1 cellular context compared by ENCODE assay signal in the genomic region with DNA sequence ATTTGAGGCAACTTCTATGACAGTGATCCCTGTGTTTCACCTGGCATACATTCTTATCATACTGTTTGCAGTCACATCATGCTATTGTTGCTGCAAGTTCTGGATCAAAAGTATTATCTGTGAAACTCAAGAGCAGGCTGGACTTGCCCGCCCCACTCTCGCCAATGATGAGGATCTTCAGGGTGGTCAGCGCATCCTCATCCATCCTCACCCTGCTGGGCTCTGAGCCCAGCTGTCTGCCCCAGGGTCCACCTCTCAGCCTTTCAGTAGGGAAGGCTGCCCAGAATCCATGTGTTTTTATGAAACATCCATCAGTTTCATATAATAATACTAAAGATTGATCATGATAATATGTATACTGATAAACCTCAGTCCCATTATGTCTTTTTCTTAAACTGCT.
TF ChIP-seq lines count a peak whose summit lies in the region.

No MANE protein-coding gene starts in this region.

TF ChIP-seq in SK-N-SH treated with all-trans-retinoic acid at 6 μM for 48 hours, 23 proteins besides CTCF, POLR2A, EP300 and RAD21 (continued from another document):
- TF ChIP-seq, protein P1, sequence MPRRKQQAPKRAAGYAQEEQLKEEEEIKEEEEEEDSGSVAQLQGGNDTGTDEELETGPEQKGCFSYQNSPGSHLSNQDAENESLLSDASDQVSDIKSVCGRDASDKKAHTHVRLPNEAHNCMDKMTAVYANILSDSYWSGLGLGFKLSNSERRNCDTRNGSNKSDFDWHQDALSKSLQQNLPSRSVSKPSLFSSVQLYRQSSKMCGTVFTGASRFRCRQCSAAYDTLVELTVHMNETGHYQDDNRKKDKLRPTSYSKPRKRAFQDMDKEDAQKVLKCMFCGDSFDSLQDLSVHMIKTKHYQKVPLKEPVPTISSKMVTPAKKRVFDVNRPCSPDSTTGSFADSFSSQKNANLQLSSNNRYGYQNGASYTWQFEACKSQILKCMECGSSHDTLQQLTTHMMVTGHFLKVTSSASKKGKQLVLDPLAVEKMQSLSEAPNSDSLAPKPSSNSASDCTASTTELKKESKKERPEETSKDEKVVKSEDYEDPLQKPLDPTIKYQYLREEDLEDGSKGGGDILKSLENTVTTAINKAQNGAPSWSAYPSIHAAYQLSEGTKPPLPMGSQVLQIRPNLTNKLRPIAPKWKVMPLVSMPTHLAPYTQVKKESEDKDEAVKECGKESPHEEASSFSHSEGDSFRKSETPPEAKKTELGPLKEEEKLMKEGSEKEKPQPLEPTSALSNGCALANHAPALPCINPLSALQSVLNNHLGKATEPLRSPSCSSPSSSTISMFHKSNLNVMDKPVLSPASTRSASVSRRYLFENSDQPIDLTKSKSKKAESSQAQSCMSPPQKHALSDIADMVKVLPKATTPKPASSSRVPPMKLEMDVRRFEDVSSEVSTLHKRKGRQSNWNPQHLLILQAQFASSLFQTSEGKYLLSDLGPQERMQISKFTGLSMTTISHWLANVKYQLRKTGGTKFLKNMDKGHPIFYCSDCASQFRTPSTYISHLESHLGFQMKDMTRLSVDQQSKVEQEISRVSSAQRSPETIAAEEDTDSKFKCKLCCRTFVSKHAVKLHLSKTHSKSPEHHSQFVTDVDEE (CRISPR knock-in tag; IDR thresholded peaks at IDR 0.05), result no peak
- no peak for TF ChIP-seq GLIS3 (CRISPR knock-in tag; IDR thresholded peaks at IDR 0.05)
